In genomic region chr4:71639380-71639779, GRCh38 we compare ENCODE assay signal across 21 cellular contexts.
DNase-seq lines count a peak whose midpoint lies in the region; ATAC-seq and TF ChIP-seq lines count a peak whose summit lies in the region.
"Had no signal": no experiment of that assay in that cellular context is flagged by ENCODE, and none has a peak within 500 bp of the region (broad histone marks: within the 10 kb centered on the region; RNA-seq: fewer than 3 reads in every experiment).

No MANE protein-coding gene starts in this region.

- H3K27ac ChIP-seq in GM23338 (ENCODE audit: low read depth) (no peak overlapping the region), endodermal cell (ENCODE audit: low read depth, low read length) (no peak overlapping the region)
- H3K27ac ChIP-seq: BLaER1 treated with 17β-estradiol and CSF1 and Interleukin-3, amounts not matched to agents 10 nM and 100 nM had no signal

- H3K27me3 ChIP-seq in GM23338 (ENCODE audit: insufficient read depth) = no peaks in the 10 kb centered on the region
- H3K27me3 ChIP-seq in endodermal cell (ENCODE audit: control insufficient read depth, insufficient read depth, low read length, poor library complexity, severe bottlenecking) = no peaks in the 10 kb centered on the region
- H3K27me3 ChIP-seq: BLaER1 treated with 17β-estradiol and CSF1 and Interleukin-3, amounts not matched to agents 10 nM and 100 nM had no signal

- H3K9ac ChIP-seq in endodermal cell (ENCODE audit: extremely low read depth, low read length, poor library complexity, severe bottlenecking) = no peak overlapping the region
- H3K9ac ChIP-seq: BLaER1 treated with 17β-estradiol and CSF1 and Interleukin-3, amounts not matched to agents 10 nM and 100 nM had no signal

- H2AFZ ChIP-seq in GM23338 = no peak overlapping the region

- no peak overlapping the region for H3K4me2 ChIP-seq in GM23338
- H3K4me2 ChIP-seq: BLaER1 treated with 17β-estradiol and CSF1 and Interleukin-3, amounts not matched to agents 10 nM and 100 nM had no signal

- peaks cover 9% of the 10 kb centered on the region for H3K9me3 ChIP-seq in endodermal cell (ENCODE audit: control insufficient read depth, low read length)

- H3K4me1 ChIP-seq in GM23338 (ENCODE audit: insufficient read depth) = peaks cover 12% of the 10 kb centered on the region
- H3K4me1 ChIP-seq in endodermal cell (ENCODE audit: control insufficient read depth, insufficient read depth, low read length) = peaks cover 4% of the 10 kb centered on the region
- H3K4me1 ChIP-seq: BLaER1 treated with 17β-estradiol and CSF1 and Interleukin-3, amounts not matched to agents 10 nM and 100 nM had no signal

- no peaks in the 10 kb centered on the region for H3K79me2 ChIP-seq in GM23338 (replicated peaks; ENCODE audit: insufficient read depth)

- 87 to 100% methylated on average over 2 of the region's 2 CpGs for WGBS in endodermal cell (ENCODE audit: insufficient coverage in 1 of 2, insufficient read length in 1 of 2), 2 experiments

- H4K20me1 ChIP-seq in GM23338 (replicated peaks; ENCODE audit: insufficient read depth) = no peaks in the 10 kb centered on the region
- H4K20me1 ChIP-seq: BLaER1 treated with 17β-estradiol and CSF1 and Interleukin-3, amounts not matched to agents 10 nM and 100 nM had no signal

- ATAC-seq in GM23338 (no peak), HG03457 (IDR thresholded peaks at IDR 0.05; ENCODE audit: unreplicated experiment) (no peak)

- H3K36me3 ChIP-seq in GM23338 (ENCODE audit: insufficient read depth) (no peaks in the 10 kb centered on the region), endodermal cell (ENCODE audit: control insufficient read depth, insufficient read depth, low read length) (peaks cover 7% of the 10 kb centered on the region)
- H3K36me3 ChIP-seq: BLaER1 treated with 17β-estradiol and CSF1 and Interleukin-3, amounts not matched to agents 10 nM and 100 nM had no signal

- no peak overlapping the region for H3K27ac Mint-ChIP-seq in GM23338
- H3K27ac Mint-ChIP-seq in endodermal cell = no peak overlapping the region
- H3K27ac Mint-ChIP-seq in osteocyte (ENCODE audit: unreplicated experiment) = peak overlapping the region; percentile 21
- H3K27ac Mint-ChIP-seq: B cell; CD8-positive, alpha-beta memory T cell had no signal

- DNase-seq in GM23338 (ENCODE audit: low spot score) = peak; percentile 54
- DNase-seq in OCI-M1 (lab: John Stamatoyannopoulos, UW) = peak; percentile 8
- DNase-seq in endodermal cell = peak; percentile 71
- no peak for DNase-seq in osteocyte (ENCODE audit: extremely low spot score, unreplicated experiment)
- DNase-seq in occipital lobe (lab: John Stamatoyannopoulos, UW) = no peak
- DNase-seq in DMS114 treated with DMSO at 0.1 percent for 48 hours (lab: John Stamatoyannopoulos, UW; ENCODE audit: unreplicated experiment) = no peak
- no peak for DNase-seq in NCI-H1930 (lab: John Stamatoyannopoulos, UW)
- DNase-seq: 8988T; CD4-positive, CD25-positive, alpha-beta regulatory T cell; CD8-positive, alpha-beta memory T cell; COR-L47; DMS153; DMS79; GF-D8; GOT3; HCEC 1CT; IMR-90; KBM-7 had no signal

- H3F3A ChIP-seq in GM23338 (replicated peaks; ENCODE audit: low read depth) = no peaks in the 10 kb centered on the region

- H3K4me3 ChIP-seq in GM23338 (no peak overlapping the region), endodermal cell (ENCODE audit: low read length) (peak overlapping the region; percentile 70)
- H3K4me3 ChIP-seq: BLaER1 treated with 17β-estradiol and CSF1 and Interleukin-3, amounts not matched to agents 10 nM and 100 nM had no signal

- H3K27me3 Mint-ChIP-seq in GM23338 (ENCODE audit: insufficient read depth, low read depth, poor library complexity) = peaks cover 6% of the 10 kb centered on the region
- no peaks in the 10 kb centered on the region for H3K27me3 Mint-ChIP-seq in endodermal cell (ENCODE audit: insufficient read depth)
- H3K27me3 Mint-ChIP-seq in osteocyte (ENCODE audit: unreplicated experiment) = peaks cover 5% of the 10 kb centered on the region
- H3K27me3 Mint-ChIP-seq: CD4-positive, CD25-positive, alpha-beta regulatory T cell had no signal

- H3K4me3 Mint-ChIP-seq in GM23338 (no peak overlapping the region), endodermal cell (peak overlapping the region; percentile 56), osteocyte (ENCODE audit: unreplicated experiment) (no peak overlapping the region)
- H3K4me3 Mint-ChIP-seq: B cell; CD4-positive, CD25-positive, alpha-beta regulatory T cell; CD8-positive, alpha-beta memory T cell had no signal

- H3K36me3 Mint-ChIP-seq in GM23338 (ENCODE audit: low read depth) (peaks cover 24% of the 10 kb centered on the region), endodermal cell (ENCODE audit: low read depth) (peaks cover 30% of the 10 kb centered on the region), osteocyte (ENCODE audit: unreplicated experiment) (peaks cover 7% of the 10 kb centered on the region)
- H3K36me3 Mint-ChIP-seq: CD4-positive, CD25-positive, alpha-beta regulatory T cell; CD8-positive, alpha-beta memory T cell had no signal

- TF ChIP-seq CTCF in GM23338 (conservative IDR thresholded peaks at IDR 0.05; ENCODE audit: low read depth in 2 of 2) (peak in 1 of 2 experiments; percentile 42; a peak in 2 of 4 replicates), endodermal cell (conservative IDR thresholded peaks at IDR 0.05) (peak; percentile 55), osteocyte (IDR thresholded peaks at IDR 0.05) (no peak)

- H3K9me3 Mint-ChIP-seq in GM23338 (peaks cover 26% of the 10 kb centered on the region), endodermal cell (peaks cover 59% of the 10 kb centered on the region), osteocyte (ENCODE audit: unreplicated experiment) (no peaks in the 10 kb centered on the region)

- H3K4me1 Mint-ChIP-seq in GM23338 (peaks cover 11% of the 10 kb centered on the region), endodermal cell (peaks cover 16% of the 10 kb centered on the region), osteocyte (ENCODE audit: unreplicated experiment) (no peaks in the 10 kb centered on the region)
- H3K4me1 Mint-ChIP-seq: B cell; CD4-positive, CD25-positive, alpha-beta regulatory T cell; CD8-positive, alpha-beta memory T cell had no signal

- H3K9me2 ChIP-seq in GM23338 (ENCODE audit: insufficient read depth) = no peaks in the 10 kb centered on the region

TF ChIP-seq in GM23338, 12 proteins besides CTCF, POLR2A, EP300 and RAD21 (continues in another document):
- TF ChIP-seq CREB1 (CRISPR knock-in tag; IDR thresholded peaks at IDR 0.05; ENCODE audit: low read depth) (no peak), ZNF462 (CRISPR knock-in tag; IDR thresholded peaks at IDR 0.05) (no peak)

Comparison
In these comparisons a context has a peak if more than half of its experiments do, and no peak if none do; other contexts are left out.
1. DNase-seq: peak in GM23338 (single experiment), OCI-M1 (single experiment) and endodermal cell (single experiment); none in osteocyte (single experiment), occipital lobe (single experiment), DMS114 treated with DMSO at 0.1 percent for 48 hours (single experiment) and NCI-H1930 (0 of 2).